16 cellular contexts compared by ENCODE assay signal in genomic region chr5:98497391-98497790, GRCh38.
DNase-seq lines count a peak whose midpoint lies in the region; TF ChIP-seq lines count a peak whose summit lies in the region.
"Had no signal": no experiment of that assay in that cellular context is flagged by ENCODE, and none has a peak within 500 bp of the region (broad histone marks: within the 10 kb centered on the region; RNA-seq: fewer than 3 reads in every experiment).

No MANE protein-coding gene starts in this region.

- peak overlapping the region; percentile 73 for H2AFZ ChIP-seq in ACC112 (ENCODE audit: low read length, unreplicated experiment)
- H2AFZ ChIP-seq in mesenchymal stem cell (ENCODE audit: low read depth, low read length): no peak overlapping the region

- no peaks in the 10 kb centered on the region for H3K79me1 ChIP-seq in mesenchymal stem cell (replicated peaks; ENCODE audit: low read length, poor library complexity, severe bottlenecking)

- H3K4me1 ChIP-seq in ACC112 (ENCODE audit: control insufficient read depth, insufficient read depth, low read length, unreplicated experiment) (peaks cover 1% of the 10 kb centered on the region), mesenchymal stem cell (ENCODE audit: control insufficient read depth, insufficient read depth, low read depth, low read length) (peaks cover 4% of the 10 kb centered on the region)

- H2BK15ac ChIP-seq in mesenchymal stem cell (ENCODE audit: low read depth, poor library complexity, severe bottlenecking): no peak overlapping the region

- in situ Hi-C loops in ACHN (cut with HindIII; ENCODE audit: low pct_ligation_motif_present, low pct_unique_long_range_greater_than_20kb, low sequenced_read_pairs): no loop called here

- H2BK12ac ChIP-seq in mesenchymal stem cell (ENCODE audit: low read length in 2 of 2): no peak overlapping the region

- H3K27me3 ChIP-seq in ACC112 (ENCODE audit: insufficient read depth, low read length) (no peaks in the 10 kb centered on the region), mesenchymal stem cell (ENCODE audit: control insufficient read depth in 1 of 2, insufficient read depth in 1 of 2, low read length in 2 of 2) (no peaks in the 10 kb centered on the region)

- H3K9ac ChIP-seq in mesenchymal stem cell (ENCODE audit: low read length): peak overlapping the region; percentile 24
- H3K9ac ChIP-seq: SK-N-SH had no signal

- H3K27ac ChIP-seq in ACC112 (ENCODE audit: low read depth, low read length) (no peak overlapping the region), mesenchymal stem cell (ENCODE audit: low read length, poor library complexity, severe bottlenecking) (no peak overlapping the region)
- H3K27ac ChIP-seq: C4-2B had no signal

- no peak overlapping the region for H3K4ac ChIP-seq in mesenchymal stem cell (ENCODE audit: low read depth in 1 of 2, low read length in 2 of 2)

- H3K79me2 ChIP-seq in ACC112 (ENCODE audit: control insufficient read depth, insufficient read depth, low read length, unreplicated experiment): no peaks in the 10 kb centered on the region

- DNase-seq in M059J (ENCODE audit: low read depth) (peak; percentile 20), epithelial cell of esophagus (ENCODE audit: low read depth) (peak; percentile 3), mesenchymal stem cell (peak; percentile 13), kidney glomerular epithelial cell (lab: John Stamatoyannopoulos, UW) (no peak), ACHN (no peak), NCI-H1930 (lab: John Stamatoyannopoulos, UW) (no peak), DMS79 (lab: John Stamatoyannopoulos, UW) (no peak)
- DNase-seq: DMS 273 treated with DMSO at 0.1 percent for 48 hours, KBM-7, NCI-H1092, NCI-H2107, NCI-H226, NCI-H524 treated with DMSO at 0.1 percent for 48 hours, SK-N-SH had no signal

- H3K4me3 ChIP-seq in ACC112 (ENCODE audit: low read depth, low read length): no peak overlapping the region
- H3K4me3 ChIP-seq in epithelial cell of esophagus (ENCODE audit: low read length): no peak overlapping the region
- H3K4me3 ChIP-seq in mesenchymal stem cell (ENCODE audit: insufficient read depth in 1 of 2, low read depth in 1 of 2, low read length in 2 of 2): no peak overlapping the region

- no peak for TF ChIP-seq CTCF in epithelial cell of esophagus (IDR thresholded peaks at IDR 0.05; ENCODE audit: insufficient read depth, low read depth, low read length, missing control alignments)

- H4K8ac ChIP-seq in mesenchymal stem cell (ENCODE audit: low read length): no peak overlapping the region

- H3K4me2 ChIP-seq in mesenchymal stem cell (ENCODE audit: low read length, poor library complexity, severe bottlenecking): no peak overlapping the region
- H3K4me2 ChIP-seq: SK-N-SH had no signal

- no peak overlapping the region for H3K14ac ChIP-seq in mesenchymal stem cell (ENCODE audit: low read length in 2 of 2)

- H3K36me3 ChIP-seq in ACC112 (ENCODE audit: insufficient read depth, low read length) (no peaks in the 10 kb centered on the region), mesenchymal stem cell (ENCODE audit: control insufficient read depth in 1 of 2, insufficient read depth in 2 of 2, low read depth in 1 of 2, low read length in 2 of 2) (no peaks in the 10 kb centered on the region)

- no peak overlapping the region for H2BK5ac ChIP-seq in mesenchymal stem cell (ENCODE audit: low read depth, low read length, poor library complexity, severe bottlenecking)

- H2AK5ac ChIP-seq in mesenchymal stem cell (ENCODE audit: low read length, severe bottlenecking): no peak overlapping the region

- H2BK120ac ChIP-seq in mesenchymal stem cell (ENCODE audit: low read depth, low read length): no peak overlapping the region

- WGBS in mesenchymal stem cell: 0% methylated on average over 1 of the region's 1 CpG

- peaks cover 10% of the 10 kb centered on the region for H3K9me3 ChIP-seq in mesenchymal stem cell (ENCODE audit: control insufficient read depth, low read length)

- no peak overlapping the region for H3K23ac ChIP-seq in mesenchymal stem cell (ENCODE audit: low read length in 2 of 2)

- no peak overlapping the region for H4K91ac ChIP-seq in mesenchymal stem cell (ENCODE audit: low read length)

- no peak overlapping the region for H3K18ac ChIP-seq in mesenchymal stem cell (ENCODE audit: low read depth in 1 of 2, low read length in 2 of 2)

Comparison
In these comparisons a context has a peak if more than half of its experiments do, and no peak if none do; other contexts are left out.
1. DNase-seq: peak in M059J (single experiment), epithelial cell of esophagus (single experiment) and mesenchymal stem cell (single experiment); none in kidney glomerular epithelial cell (single experiment), ACHN (single experiment), NCI-H1930 (0 of 2) and DMS79 (single experiment).